ENCODE assay signal across 24 cellular contexts in genomic region chr7:155488483-155489127, GRCh38. TPM values are rescaled to one million over a fixed set of nuclear protein-coding genes. Genes with fewer than 3 reads are reported as not detected.
"Had no signal": no experiment of that assay in that cellular context is flagged by ENCODE, and none has a peak within 500 bp of the region (broad histone marks: within the 10 kb centered on the region; RNA-seq: fewer than 3 reads in every experiment).

No MANE protein-coding gene starts in this region.

- ATAC-seq: activated CD4-positive, alpha-beta T cell treated with anti-CD3 and anti-CD28 coated beads for 36 hours; effector memory CD8-positive, alpha-beta T cell; left ventricle myocardium superior; natural killer cell treated with Interleukin-12 subunit alpha and Interleukin-12 subunit beta and Interleukin-15 and Interleukin-18, amount 100 ng/mL, for 72 hours; stimulated activated effector memory CD8-positive, alpha-beta T cell treated with anti-CD3 and anti-CD28 coated beads, Interleukin-12 subunit alpha, Interleukin-12 subunit beta, amount 100 ng/mL, for 72 hours had no signal

- H3K4me3 ChIP-seq: breast epithelium, dorsolateral prefrontal cortex, esophagus muscularis mucosa, right lobe of liver, skin epidermis, transverse colon had no signal

- H3K27ac ChIP-seq: breast epithelium, esophagus muscularis mucosa, right lobe of liver, skin epidermis, transverse colon had no signal

- H3K27ac Mint-ChIP-seq: activated CD4-positive, alpha-beta memory T cell treated with anti-CD3 and anti-CD28 coated beads for 36 hours; activated CD4-positive, alpha-beta T cell treated with anti-CD3 and anti-CD28 coated beads for 36 hours; activated naive CD4-positive, alpha-beta T cell treated with anti-CD3 and anti-CD28 coated beads for 36 hours; activated naive CD8-positive, alpha-beta T cell treated with anti-CD3 and anti-CD28 coated beads, Interleukin-2, amount 10 ng/mL, durations not matched to agents 7 days and 5 days; natural killer cell treated with Interleukin-12 subunit alpha and Interleukin-12 subunit beta and Interleukin-15 and Interleukin-18, amount 100 ng/mL, for 72 hours; stimulated activated effector memory CD8-positive, alpha-beta T cell treated with anti-CD3 and anti-CD28 coated beads, Interleukin-12 subunit alpha, Interleukin-12 subunit beta, amount 100 ng/mL, for 72 hours had no signal

- H3K9me3 ChIP-seq: breast epithelium, esophagus muscularis mucosa, right lobe of liver, transverse colon had no signal

- H3K4me3 Mint-ChIP-seq: activated CD4-positive, alpha-beta memory T cell treated with anti-CD3 and anti-CD28 coated beads for 36 hours; activated CD4-positive, alpha-beta T cell treated with anti-CD3 and anti-CD28 coated beads for 36 hours; activated naive CD4-positive, alpha-beta T cell treated with anti-CD3 and anti-CD28 coated beads for 36 hours; activated naive CD8-positive, alpha-beta T cell treated with anti-CD3 and anti-CD28 coated beads, Interleukin-2, amount 10 ng/mL, durations not matched to agents 7 days and 5 days; natural killer cell treated with Interleukin-12 subunit alpha and Interleukin-12 subunit beta and Interleukin-15 and Interleukin-18, amount 100 ng/mL, for 72 hours; stimulated activated effector memory CD8-positive, alpha-beta T cell treated with anti-CD3 and anti-CD28 coated beads, Interleukin-12 subunit alpha, Interleukin-12 subunit beta, amount 100 ng/mL, for 72 hours had no signal

- DNase-seq: activated CD4-positive, alpha-beta memory T cell treated with anti-CD3 and anti-CD28 coated beads for 36 hours; activated CD4-positive, alpha-beta T cell treated with anti-CD3 and anti-CD28 coated beads for 36 hours; activated naive CD4-positive, alpha-beta T cell treated with anti-CD3 and anti-CD28 coated beads for 36 hours; activated naive CD8-positive, alpha-beta T cell treated with anti-CD3 and anti-CD28 coated beads, Interleukin-2, amount 10 ng/mL, durations not matched to agents 7 days and 5 days; activated T-cell treated with anti-CD3 and anti-CD28 coated beads, Interleukin-2, amount 50 U/mL, for 48 hours; amniotic stem cell; dorsolateral prefrontal cortex; effector memory CD8-positive, alpha-beta T cell; glutamatergic neuron; left ventricle myocardium superior; mammary epithelial cell; midbrain; right lobe of liver; stimulated activated CD4-positive, alpha-beta T cell treated with anti-CD3 and anti-CD28 coated beads, Interleukin-2, amount 100 ng/mL, for 24 hours; T-helper 9 cell; transverse colon had no signal

- H3K4me1 ChIP-seq: right lobe of liver had no signal

- H3K9me3 Mint-ChIP-seq: activated CD4-positive, alpha-beta memory T cell treated with anti-CD3 and anti-CD28 coated beads for 36 hours; activated naive CD4-positive, alpha-beta T cell treated with anti-CD3 and anti-CD28 coated beads for 36 hours; activated naive CD8-positive, alpha-beta T cell treated with anti-CD3 and anti-CD28 coated beads, Interleukin-2, amount 10 ng/mL, durations not matched to agents 7 days and 5 days; central memory CD8-positive, alpha-beta T cell had no signal

- H3K36me3 Mint-ChIP-seq: activated CD4-positive, alpha-beta memory T cell treated with anti-CD3 and anti-CD28 coated beads for 36 hours; stimulated activated effector memory CD8-positive, alpha-beta T cell treated with anti-CD3 and anti-CD28 coated beads, Interleukin-12 subunit alpha, Interleukin-12 subunit beta, amount 100 ng/mL, for 72 hours had no signal

- H3K36me3 ChIP-seq: breast epithelium, esophagus muscularis mucosa, right lobe of liver, transverse colon had no signal

RNA-seq across cellular contexts. Expression of gene EN2, which starts 30.7 kb away (rescaled TPM):
- total RNA-seq: activated CD4-positive, alpha-beta memory T cell treated with anti-CD3 and anti-CD28 coated beads for 36 hours; activated CD4-positive, alpha-beta T cell treated with anti-CD3 and anti-CD28 coated beads for 36 hours; activated naive CD4-positive, alpha-beta T cell treated with anti-CD3 and anti-CD28 coated beads for 36 hours; activated naive CD8-positive, alpha-beta T cell treated with anti-CD3 and anti-CD28 coated beads, Interleukin-2, amount 10 ng/mL, durations not matched to agents 7 days and 5 days; frontal cortex; left ventricle myocardium superior; right lobe of liver; temporal lobe; transverse colon had no signal
- polyA plus RNA-seq: mammary epithelial cell had no signal

RNA-seq across cellular contexts. Expression of gene CNPY1, which starts 57.8 kb away (rescaled TPM):
- total RNA-seq: activated CD4-positive, alpha-beta memory T cell treated with anti-CD3 and anti-CD28 coated beads for 36 hours; activated CD4-positive, alpha-beta T cell treated with anti-CD3 and anti-CD28 coated beads for 36 hours; activated naive CD4-positive, alpha-beta T cell treated with anti-CD3 and anti-CD28 coated beads for 36 hours; activated naive CD8-positive, alpha-beta T cell treated with anti-CD3 and anti-CD28 coated beads, Interleukin-2, amount 10 ng/mL, durations not matched to agents 7 days and 5 days; esophagus muscularis mucosa; left ventricle myocardium superior; mammary epithelial cell; natural killer cell treated with Interleukin-12 subunit alpha and Interleukin-12 subunit beta and Interleukin-15 and Interleukin-18, amount 100 ng/mL, for 72 hours; transverse colon had no signal
- polyA plus RNA-seq: mammary epithelial cell had no signal
